Comparison of ENCODE assay signal across 8 cellular contexts in genomic region chr1:19676438-19676922, GRCh38.
A peak's percentile ranks its signal among the peaks of the same experiment; 100 is the strongest.
DNase-seq lines count a peak whose midpoint lies in the region; ATAC-seq lines count a peak whose summit lies in the region.

No MANE protein-coding gene starts in this region.

- no peak overlapping the region for H3K27ac ChIP-seq in iPS DF 6.9 (ENCODE audit: low read length)

- in situ Hi-C loops in ACHN (cut with HindIII; ENCODE audit: low pct_ligation_motif_present, low pct_unique_long_range_greater_than_20kb, low sequenced_read_pairs) = no loop called here

- 0 out of 2 replicates have a peak, but pooled peaks cover 4% of the 10 kb centered on the region for H3K4me1 ChIP-seq in iPS DF 6.9 (ENCODE audit: control insufficient read depth, insufficient read depth, low read length)

- DNase-seq in ACHN = peak; percentile 67
- peak; percentile 27 for DNase-seq in HK-2 (ENCODE audit: unreplicated experiment)
- DNase-seq in amniotic stem cell (lab: John Stamatoyannopoulos, UW) = peak; percentile 32
- DNase-seq in iPS DF 6.9 (ENCODE audit: low read depth, low spot score) = peak; percentile 58
- DNase-seq in activated effector memory CD4-positive, alpha-beta T cell treated with Interleukin-2 at 50 U/mL for 16 hours = no peak
- DNase-seq in NK-92 treated with Interleukin-12 subunit alpha and Interleukin-12 subunit beta, amount 100 ng/mL, for 24 hours (lab: John Stamatoyannopoulos, UW) = no peak

- no peaks in the 10 kb centered on the region for H3K36me3 ChIP-seq in iPS DF 6.9 (ENCODE audit: control insufficient read depth, insufficient read depth, low read length)

- H3K27me3 ChIP-seq in iPS DF 6.9 (ENCODE audit: control insufficient read depth, insufficient read depth, low read length) = no peaks in the 10 kb centered on the region

- WGBS in iPS DF 6.9 (ENCODE audit: insufficient coverage, insufficient read length) = no CpG with 5 or more reads among the region's 13 CpGs

- H3K4me3 ChIP-seq in iPS DF 6.9 (ENCODE audit: low read length) = no peak overlapping the region

- ATAC-seq in HG02678 (IDR thresholded peaks at IDR 0.05; ENCODE audit: unreplicated experiment) = no peak
- ATAC-seq in HG03175 (IDR thresholded peaks at IDR 0.05; ENCODE audit: unreplicated experiment) = no peak

- no peaks in the 10 kb centered on the region for H3K9me3 ChIP-seq in iPS DF 6.9 (ENCODE audit: control insufficient read depth, insufficient read depth, low read length)

Comparison
In these comparisons a context has a peak if more than half of its experiments do, and no peak if none do; other contexts are left out.
1. DNase-seq: peak in ACHN (single experiment), HK-2 (single experiment), amniotic stem cell (single experiment) and iPS DF 6.9 (single experiment); none in activated effector memory CD4-positive, alpha-beta T cell treated with Interleukin-2 at 50 U/mL for 16 hours (single experiment) and NK-92 treated with Interleukin-12 subunit alpha and Interleukin-12 subunit beta, amount 100 ng/mL, for 24 hours (single experiment).